In the genomic region with DNA sequence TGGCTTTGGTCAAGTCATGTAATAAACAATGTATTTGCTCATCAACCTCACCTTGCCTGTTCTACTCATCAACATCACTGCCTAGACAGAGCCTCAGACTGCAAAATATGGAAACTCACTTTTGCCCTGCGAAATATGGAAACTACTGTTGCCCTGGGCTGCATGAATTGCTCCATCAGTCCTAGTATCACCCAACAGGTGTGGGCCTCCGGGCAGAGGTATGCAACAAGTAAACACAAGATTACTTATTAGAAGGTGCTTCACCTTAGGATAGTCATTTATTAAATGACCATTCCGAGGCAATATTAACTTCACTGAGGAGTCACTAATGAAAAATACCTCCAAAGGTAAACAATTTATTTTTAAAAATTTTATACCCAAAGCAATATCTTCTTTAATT, we compare ENCODE assay signal across 27 cellular contexts.
"Had no signal": no experiment of that assay in that cellular context is flagged by ENCODE, and none has a peak within 500 bp of the region (broad histone marks: within the 10 kb centered on the region; RNA-seq: fewer than 3 reads in every experiment).

No MANE protein-coding gene starts in this region.

- H3K27ac ChIP-seq: heart right ventricle, left ventricle myocardium inferior, ovary, prostate gland, skin epidermis, suprapubic skin, thoracic aorta, tibial artery, uterus had no signal

- H3K27me3 ChIP-seq: ovary, suprapubic skin, tibial artery, uterus had no signal

- H3K27me3 Mint-ChIP-seq: natural killer cell treated with Interleukin-12 subunit alpha and Interleukin-12 subunit beta and Interleukin-15 and Interleukin-18, amount 100 ng/mL, for 72 hours; stimulated activated naive CD8-positive, alpha-beta T cell treated with anti-CD3 and anti-CD28 coated beads, Interleukin-15, Interleukin-2, amounts not matched to agents 100 ng/mL and 50 ng/mL, for 24 hours; type B pancreatic cell had no signal

- H3K4me1 Mint-ChIP-seq: naive thymus-derived CD4-positive, alpha-beta T cell; stimulated activated effector memory CD8-positive, alpha-beta T cell treated with anti-CD3 and anti-CD28 coated beads, Interleukin-12 subunit alpha, Interleukin-12 subunit beta, amount 100 ng/mL, for 72 hours had no signal

- H3K36me3 ChIP-seq: heart right ventricle, left ventricle myocardium inferior, ovary, prostate gland, suprapubic skin, thoracic aorta, tibial artery, uterus had no signal

- DNase-seq: heart right ventricle; hippocampal formation; left ventricle myocardium inferior; mesendoderm; naive thymus-derived CD4-positive, alpha-beta T cell; ovary; posterior cingulate gyrus; retina; right cardiac atrium; stimulated activated CD4-positive, alpha-beta T cell treated with anti-CD3 and anti-CD28 coated beads, Interleukin-12 subunit alpha, Interleukin-12 subunit beta, amount 100 ng/mL, for 4 hours; stimulated activated CD4-positive, alpha-beta T cell treated with anti-CD3 and anti-CD28 coated beads, Interleukin-15, amount 100 ng/mL, for 24 hours; stimulated activated CD4-positive, alpha-beta T cell treated with anti-CD3 and anti-CD28 coated beads, Interleukin-2, amount 100 ng/mL, for 24 hours; stimulated activated CD4-positive, alpha-beta T cell treated with anti-CD3 and anti-CD28 coated beads, Interleukin-4, amount 100 ng/mL, for 1 hour; stimulated activated naive CD4-positive, alpha-beta T cell; tibial artery; uterus had no signal

- ATAC-seq: heart right ventricle; naive thymus-derived CD4-positive, alpha-beta T cell; natural killer cell treated with Interleukin-12 subunit alpha and Interleukin-12 subunit beta and Interleukin-15 and Interleukin-18, amount 100 ng/mL, for 72 hours; right cardiac atrium; sciatic nerve; stimulated activated effector memory CD8-positive, alpha-beta T cell treated with anti-CD3 and anti-CD28 coated beads, Interleukin-12 subunit alpha, Interleukin-12 subunit beta, amount 100 ng/mL, for 72 hours had no signal

- H3K4me3 Mint-ChIP-seq: mesothelial cell of epicardium; naive thymus-derived CD4-positive, alpha-beta T cell; natural killer cell treated with Interleukin-12 subunit alpha and Interleukin-12 subunit beta and Interleukin-15 and Interleukin-18, amount 100 ng/mL, for 72 hours; stimulated activated effector memory CD8-positive, alpha-beta T cell treated with anti-CD3 and anti-CD28 coated beads, Interleukin-12 subunit alpha, Interleukin-12 subunit beta, amount 100 ng/mL, for 72 hours; stimulated activated naive CD8-positive, alpha-beta T cell treated with anti-CD3 and anti-CD28 coated beads, Interleukin-15, Interleukin-2, amounts not matched to agents 100 ng/mL and 50 ng/mL, for 24 hours; type B pancreatic cell had no signal

- H3K9me3 Mint-ChIP-seq: mesothelial cell of epicardium; stimulated activated naive CD8-positive, alpha-beta T cell treated with anti-CD3 and anti-CD28 coated beads, Interleukin-15, Interleukin-2, amounts not matched to agents 100 ng/mL and 50 ng/mL, for 24 hours; type B pancreatic cell had no signal

- H3K4me3 ChIP-seq: heart right ventricle, left ventricle myocardium inferior, lung, ovary, prostate gland, skin epidermis, suprapubic skin, thoracic aorta, tibial artery, uterus had no signal

- H3K4me1 ChIP-seq: heart right ventricle, left ventricle myocardium inferior, prostate gland, suprapubic skin, uterus had no signal

- H3K27ac Mint-ChIP-seq: naive thymus-derived CD4-positive, alpha-beta T cell; natural killer cell treated with Interleukin-12 subunit alpha and Interleukin-12 subunit beta and Interleukin-15 and Interleukin-18, amount 100 ng/mL, for 72 hours; stimulated activated effector memory CD8-positive, alpha-beta T cell treated with anti-CD3 and anti-CD28 coated beads, Interleukin-12 subunit alpha, Interleukin-12 subunit beta, amount 100 ng/mL, for 72 hours; stimulated activated naive CD8-positive, alpha-beta T cell treated with anti-CD3 and anti-CD28 coated beads, Interleukin-15, Interleukin-2, amounts not matched to agents 100 ng/mL and 50 ng/mL, for 24 hours; type B pancreatic cell had no signal

- H3K9me3 ChIP-seq: heart right ventricle, left ventricle myocardium inferior, ovary, prostate gland, suprapubic skin, thoracic aorta, tibial artery, uterus had no signal

- H3K36me3 Mint-ChIP-seq: natural killer cell treated with Interleukin-12 subunit alpha and Interleukin-12 subunit beta and Interleukin-15 and Interleukin-18, amount 100 ng/mL, for 72 hours; stimulated activated effector memory CD8-positive, alpha-beta T cell treated with anti-CD3 and anti-CD28 coated beads, Interleukin-12 subunit alpha, Interleukin-12 subunit beta, amount 100 ng/mL, for 72 hours; type B pancreatic cell had no signal
